ENCODE assay signal across 13 cellular contexts in genomic region chr16:82655720-82656500, GRCh38. TPM values are rescaled to one million over a fixed set of nuclear protein-coding genes. Genes with fewer than 3 reads are reported as not detected.
DNase-seq lines count a peak whose midpoint lies in the region; ATAC-seq and TF ChIP-seq lines count a peak whose summit lies in the region.
"Had no signal": no experiment of that assay in that cellular context is flagged by ENCODE, and none has a peak within 500 bp of the region (broad histone marks: within the 10 kb centered on the region; RNA-seq: fewer than 3 reads in every experiment).

No MANE protein-coding gene starts in this region.

- TF ChIP-seq CTCF in SK-N-SH (IDR thresholded peaks at IDR 0.05) (no peak), IMR-90 (conservative IDR thresholded peaks at IDR 0.05; ENCODE audit: low read depth, low read length) (no peak), osteoblast (IDR thresholded peaks at IDR 0.05; ENCODE audit: extremely low read depth, low read depth, low read length) (no peak), WTC11 (IDR thresholded peaks at IDR 0.05) (no peak)

- no peak overlapping the region for H2AFZ ChIP-seq in SK-N-SH (ENCODE audit: low read depth)
- H2AFZ ChIP-seq in IMR-90 (replicated peaks; ENCODE audit: low read length, poor library complexity) = peak overlapping the region; percentile 49
- no peak overlapping the region for H2AFZ ChIP-seq in osteoblast (ENCODE audit: low read length)

- POLR2A ChIA-PET in SK-N-SH (lab: Yijun Ruan, JAX) (no interaction called here), IMR-90 (lab: Charles Lee; ENCODE audit: unreplicated experiment) (interaction anchor here (0.5 kb wide), 1 partner anchor 431 kb away, joined by 3 read pairs; no protein-coding TSS in a partner anchor), WTC11 (lab: Charles Lee) (interaction anchor here (0.6 kb wide), 2 partner anchors 304 to 502 kb away, joined by 4 read pairs; no protein-coding TSS in a partner anchor)
- POLR2A ChIA-PET in activated naive CD8-positive, alpha-beta T cell treated with anti-CD3 and anti-CD28 coated beads, Interleukin-2, amount 10 ng/mL, durations not matched to agents 7 days and 5 days (lab: Charles Lee) = no interaction called here

- H3K4me3 ChIP-seq in SK-N-SH (ENCODE audit: low read depth in 2 of 2, low read length in 1 of 2) (no peak overlapping the region), IMR-90 (ENCODE audit: insufficient read depth, low read depth, low read length) (no peak overlapping the region), osteoblast (ENCODE audit: insufficient read depth, low read length) (no peak overlapping the region)

- peak overlapping the region; percentile 62 for H2AK9ac ChIP-seq in IMR-90 (replicated peaks; ENCODE audit: low read depth, low read length, poor library complexity)

- BruUV-seq in IMR-90 (replicated peaks; lab: Mats Ljungman, UMichigan) = no TSS peak

- H2BK5ac ChIP-seq in IMR-90 (ENCODE audit: low read depth, low read length, poor library complexity, severe bottlenecking) = peak overlapping the region; percentile 82

- H3K9me3 Mint-ChIP-seq in activated naive CD8-positive, alpha-beta T cell treated with anti-CD3 and anti-CD28 coated beads, Interleukin-2, amount 10 ng/mL, durations not matched to agents 7 days and 5 days = peaks cover 1% of the 10 kb centered on the region
- no peaks in the 10 kb centered on the region; the same call in 1 of the 2 replicates for H3K9me3 Mint-ChIP-seq in WTC11

- H4K8ac ChIP-seq in IMR-90 (ENCODE audit: low read depth in 2 of 2, low read length in 2 of 2) = peak overlapping the region; percentile 70 to 88

- peak overlapping the region; percentile 51; the same call in 1 of the 2 replicates for H3K56ac ChIP-seq in IMR-90 (ENCODE audit: extremely low read depth, insufficient read depth, low read length)

- H3K9me3 ChIP-seq in SK-N-SH (no peaks in the 10 kb centered on the region), IMR-90 (ENCODE audit: control insufficient read depth, insufficient read depth, low read length) (no peaks in the 10 kb centered on the region), osteoblast (ENCODE audit: low read depth, low read length) (no peaks in the 10 kb centered on the region)

- H4K91ac ChIP-seq in IMR-90 (ENCODE audit: insufficient read depth, low read depth, low read length) = peak overlapping the region; percentile 97

- H4K20me1 ChIP-seq in SK-N-SH (ENCODE audit: insufficient read depth) (no peaks in the 10 kb centered on the region), IMR-90 (ENCODE audit: insufficient read depth, low read length) (no peaks in the 10 kb centered on the region), osteoblast (ENCODE audit: insufficient read depth, low read length) (no peaks in the 10 kb centered on the region)

- H3K36me3 Mint-ChIP-seq in activated naive CD8-positive, alpha-beta T cell treated with anti-CD3 and anti-CD28 coated beads, Interleukin-2, amount 10 ng/mL, durations not matched to agents 7 days and 5 days = no peaks in the 10 kb centered on the region
- no peaks in the 10 kb centered on the region for H3K36me3 Mint-ChIP-seq in WTC11

- H2BK20ac ChIP-seq in IMR-90 (ENCODE audit: low read depth, low read length) = peak overlapping the region; percentile 97

- TF ChIP-seq RAD21 in SK-N-SH (IDR thresholded peaks at IDR 0.05; ENCODE audit: low read length) (no peak), IMR-90 (IDR thresholded peaks at IDR 0.05; ENCODE audit: low read length) (no peak)

- H3K79me2 ChIP-seq in SK-N-SH (ENCODE audit: insufficient read depth) = peaks cover 60% of the 10 kb centered on the region
- peaks cover 30% of the 10 kb centered on the region for H3K79me2 ChIP-seq in osteoblast (ENCODE audit: insufficient read depth, low read length)

- no peaks in the 10 kb centered on the region for H3K36me3 ChIP-seq in SK-N-SH (replicated peaks in 1 of 2; ENCODE audit: control insufficient read depth in 1 of 2, insufficient read depth in 2 of 2, low read length in 1 of 2)
- no peaks in the 10 kb centered on the region for H3K36me3 ChIP-seq in IMR-90 (ENCODE audit: control insufficient read depth, insufficient read depth, low read length)
- H3K36me3 ChIP-seq in osteoblast (ENCODE audit: insufficient read depth, low read length) = no peaks in the 10 kb centered on the region
- H3K36me3 ChIP-seq: WERI-Rb-1 had no signal

- H3K9me2 ChIP-seq in SK-N-SH = no peaks in the 10 kb centered on the region

- H3K18ac ChIP-seq in IMR-90 (ENCODE audit: low read depth, low read length) = peak overlapping the region; percentile 76

- intact Hi-C loops in IMR-90 (cut with micrococcal nuclease) = loop anchor here (2.0 kb wide), 1 partner anchor 45 kb away; no protein-coding TSS in a partner anchor

- peaks cover 28% of the 10 kb centered on the region for H3K9me1 ChIP-seq in IMR-90 (ENCODE audit: insufficient read depth, low read length)

- 40% methylated on average over 5 of the region's 5 CpGs for WGBS in SK-N-SH (ENCODE audit: low lambda C conversion rate)
- 81% methylated on average over 3 of the region's 5 CpGs; no CpG with 5 or more reads in 1 of the 2 experiments for WGBS in IMR-90 (ENCODE audit: extremely low coverage in 2 of 2, insufficient read length in 1 of 2), 2 experiments

- DNase-seq in SK-N-SH (no peak), IMR-90 (no peak), osteoblast (ENCODE audit: insufficient read length, low spot score, missing footprints) (no peak), WTC11 (ENCODE audit: low spot score) (no peak), globus pallidus (ENCODE audit: low spot score) (no peak)
- DNase-seq in activated naive CD8-positive, alpha-beta T cell treated with anti-CD3 and anti-CD28 coated beads, Interleukin-2, amount 10 ng/mL, durations not matched to agents 7 days and 5 days = no peak
- DNase-seq: activated gamma-delta T cell, NCI-H1092, NCI-H510A treated with DMSO at 0.1 percent for 48 hours, SHP77 treated with DMSO at 0.1 percent for 48 hours, WERI-Rb-1 had no signal

- H3K4me1 Mint-ChIP-seq in activated naive CD8-positive, alpha-beta T cell treated with anti-CD3 and anti-CD28 coated beads, Interleukin-2, amount 10 ng/mL, durations not matched to agents 7 days and 5 days = peaks cover 72% of the 10 kb centered on the region
- peaks cover 28% of the 10 kb centered on the region for H3K4me1 Mint-ChIP-seq in WTC11

- ATAC-seq in SK-N-SH treated with all-trans-retinoic acid at 6 μM for 48 hours = no peak
- ATAC-seq in IMR-90 (ENCODE audit: low read depth) = no peak; the same call in 1 of the 2 replicates
- peak; percentile 1 for ATAC-seq in activated naive CD8-positive, alpha-beta T cell treated with anti-CD3 and anti-CD28 coated beads, Interleukin-2, amount 10 ng/mL, durations not matched to agents 7 days and 5 days (ENCODE audit: low read depth)
- ATAC-seq in WTC11 = no peak
- no peak for ATAC-seq in HG03469 (IDR thresholded peaks at IDR 0.05; ENCODE audit: unreplicated experiment)

- no peak for TF ChIP-seq EP300 in SK-N-SH (IDR thresholded peaks at IDR 0.05; ENCODE audit: borderline replicate concordance in 1 of 2, low read depth in 1 of 2, low read length in 1 of 2)

- H3K4me1 ChIP-seq in SK-N-SH (ENCODE audit: control insufficient read depth in 1 of 2, insufficient read depth in 2 of 2, low read depth in 1 of 2, low read length in 1 of 2) (peaks cover 7 to 64% of the 10 kb centered on the region in 2 experiments), IMR-90 (ENCODE audit: control insufficient read depth, insufficient read depth, low read length) (peaks cover 30% of the 10 kb centered on the region), osteoblast (ENCODE audit: insufficient read depth, low read length) (peaks cover 80% of the 10 kb centered on the region)

- H3K9ac ChIP-seq in SK-N-SH = peak overlapping the region; percentile 51; the same call in 1 of the 2 replicates
- no peak overlapping the region for H3K9ac ChIP-seq in IMR-90 (ENCODE audit: low read depth, low read length)

- H3K14ac ChIP-seq in IMR-90 (replicated peaks; ENCODE audit: low read depth, low read length) = peak overlapping the region; percentile 89

- H2BK15ac ChIP-seq in IMR-90 (ENCODE audit: low read depth, low read length) = peak overlapping the region; percentile 95

- H2AK5ac ChIP-seq in IMR-90 (ENCODE audit: low read depth, low read length) = peak overlapping the region; percentile 99

- CTCF ChIA-PET in SK-N-SH (lab: Yijun Ruan, JAX) = interaction anchor here (1.7 kb wide), 1 partner anchor 16 kb away, joined by 4 read pairs; no protein-coding TSS in a partner anchor
- CTCF ChIA-PET in IMR-90 (lab: Yijun Ruan, JAX) = interaction anchor here (0.6 to 1.0 kb wide), 2 partner anchors 22 to 103 kb away, joined by 3 read pairs; no protein-coding TSS in a partner anchor
- CTCF ChIA-PET in WTC11 (lab: Charles Lee) = interaction anchor here (0.6 to 0.8 kb wide), 3 partner anchors 17 to 1338 kb away, joined by 3 to 4 read pairs (median 3); no protein-coding TSS in a partner anchor

- H2BK120ac ChIP-seq in IMR-90 (ENCODE audit: low read depth, low read length) = peak overlapping the region; percentile 99

- peak overlapping the region; percentile 97 for H3K4ac ChIP-seq in IMR-90 (ENCODE audit: low read depth, low read length)

- H3K4me3 Mint-ChIP-seq in activated naive CD8-positive, alpha-beta T cell treated with anti-CD3 and anti-CD28 coated beads, Interleukin-2, amount 10 ng/mL, durations not matched to agents 7 days and 5 days = peak overlapping the region; percentile 50
- no peak overlapping the region for H3K4me3 Mint-ChIP-seq in WTC11

- peaks cover 55% of the 10 kb centered on the region for H3F3A ChIP-seq in SK-N-SH (replicated peaks; ENCODE audit: insufficient read depth)

- peaks cover 40 to 80% of the 10 kb centered on the region in 2 experiments for H3K79me1 ChIP-seq in IMR-90 (ENCODE audit: low read depth in 1 of 2, low read length in 2 of 2)

- no peaks in the 10 kb centered on the region for H3K27me3 Mint-ChIP-seq in activated naive CD8-positive, alpha-beta T cell treated with anti-CD3 and anti-CD28 coated beads, Interleukin-2, amount 10 ng/mL, durations not matched to agents 7 days and 5 days
- no peaks in the 10 kb centered on the region; the same call in 1 of the 2 replicates for H3K27me3 Mint-ChIP-seq in WTC11 (ENCODE audit: low read depth)

- H3K27me3 ChIP-seq in SK-N-SH (ENCODE audit: insufficient read depth) = no peaks in the 10 kb centered on the region
- no peaks in the 10 kb centered on the region for H3K27me3 ChIP-seq in IMR-90 (ENCODE audit: control insufficient read depth, insufficient read depth, low read length)
- H3K27me3 ChIP-seq in osteoblast (ENCODE audit: insufficient read depth, low read length) = no peaks in the 10 kb centered on the region

- H3K23ac ChIP-seq in IMR-90 (ENCODE audit: low read depth, low read length) = peak overlapping the region; percentile 91

- H3K4me2 ChIP-seq in SK-N-SH (peak overlapping the region; percentile 64; the same call in 1 of the 2 replicates), IMR-90 (ENCODE audit: low read depth, low read length) (peak overlapping the region; percentile 72), osteoblast (ENCODE audit: insufficient read depth, low read length) (peak overlapping the region; percentile 59)

- H4K5ac ChIP-seq in IMR-90 (ENCODE audit: low read depth, low read length) = peak overlapping the region; percentile 55

- no peak for TF ChIP-seq POLR2A in IMR-90 (IDR thresholded peaks at IDR 0.05; ENCODE audit: low read depth, low read length)

- H3K27ac Mint-ChIP-seq in activated naive CD8-positive, alpha-beta T cell treated with anti-CD3 and anti-CD28 coated beads, Interleukin-2, amount 10 ng/mL, durations not matched to agents 7 days and 5 days = peak overlapping the region; percentile 95
- no peak overlapping the region for H3K27ac Mint-ChIP-seq in WTC11

- H3K27ac ChIP-seq in SK-N-SH (ENCODE audit: low read depth in 2 of 2, low read length in 1 of 2) (peak overlapping the region in 1 of 2 experiments; percentile 96; a peak in 2 of 4 replicates), IMR-90 (ENCODE audit: insufficient read depth, low read length) (peak overlapping the region; percentile 75), osteoblast (ENCODE audit: low read depth, low read length) (peak overlapping the region; percentile 96)
- H3K27ac ChIP-seq: WERI-Rb-1 had no signal

- dilution Hi-C loops in IMR-90 (cut with HindIII; ENCODE audit: low sequenced_read_pairs, unreplicated experiment) = no loop called here

- in situ Hi-C loops in IMR-90 (cut with MboI; ENCODE audit: low sequenced_read_pairs) = no loop called here

RNA-seq across cellular contexts. Expression of gene CDH13, which starts 29.1 kb away (rescaled TPM):
- polyA plus RNA-seq in SK-N-SH (2012; rRNA removed) = 93.0 and 107 TPM in 2 replicates
- 68.6 and 78.0 TPM in 2 replicates for polyA plus RNA-seq in SK-N-SH (2012; cell fraction: cytosol; rRNA removed)
- 53.7 and 78.7 TPM in 2 replicates for polyA plus RNA-seq in SK-N-SH (2012; cell fraction: nucleus; rRNA removed)
- 45.8 and 74.7 TPM in 2 replicates for total RNA-seq in IMR-90 (2012; rRNA removed)
- 59.5 and 61.6 TPM in 2 replicates for polyA plus RNA-seq in IMR-90 (2012; rRNA removed)
- 45.8 and 46.1 TPM in 2 replicates for polyA plus RNA-seq in IMR-90 (2012; cell fraction: cytosol; rRNA removed)
- polyA plus RNA-seq in IMR-90 (2012; cell fraction: nucleus; rRNA removed; ENCODE audit: low replicate concordance) = 15.1 and 31.6 TPM in 2 replicates
- total RNA-seq in activated naive CD8-positive, alpha-beta T cell treated with anti-CD3 and anti-CD28 coated beads, Interleukin-2, amount 10 ng/mL, durations not matched to agents 7 days and 5 days = not detected
- 102 and 104 TPM in 2 replicates for total RNA-seq in osteoblast
- total RNA-seq in WTC11 (2021) = 0.48 to 0.81 TPM (median 0.62 TPM) in 3 replicates

Comparison
In these comparisons a context has a peak if more than half of its experiments do, and no peak if none do; other contexts are left out.
1. RNA of gene CDH13, which starts 29.1 kb away (total RNA-seq): 102 to 104 TPM in osteoblast and 45.8 to 74.7 TPM in IMR-90; 0.48 to 0.81 TPM in WTC11 and not detected in activated naive CD8-positive, alpha-beta T cell treated with anti-CD3 and anti-CD28 coated beads, Interleukin-2, amount 10 ng/mL, durations not matched to agents 7 days and 5 days; every median in the first group is over 10 times any median in the second.
2. POLR2A ChIA-PET loops: an anchor here in IMR-90 (0.5 kb wide) and WTC11 (0.6 kb wide); none called in SK-N-SH and activated naive CD8-positive, alpha-beta T cell treated with anti-CD3 and anti-CD28 coated beads, Interleukin-2, amount 10 ng/mL, durations not matched to agents 7 days and 5 days.
3. Peak in every context shown above with its lines, with median percentiles within 50 percentile points of each other: H3K4me2 ChIP-seq.